In genomic region chr19:53246498-53246897, GRCh38 we compare ENCODE assay signal across 23 cellular contexts. TPM values are rescaled to one million over a fixed set of nuclear protein-coding genes. Genes with fewer than 3 reads are reported as not detected.
"Had no signal": no experiment of that assay in that cellular context is flagged by ENCODE, and none has a peak within 500 bp of the region (broad histone marks: within the 10 kb centered on the region; RNA-seq: fewer than 3 reads in every experiment).

No MANE protein-coding gene starts in this region.

- H3K27ac ChIP-seq: ascending aorta, breast epithelium, epithelial cell of prostate, right atrium auricular region, tibial nerve had no signal

- H3K27me3 Mint-ChIP-seq: activated CD4-positive, alpha-beta T cell treated with anti-CD3 and anti-CD28 coated beads, Interleukin-2, amount 10 ng/mL, durations not matched to agents 24 days and 14 days; dendritic cell treated with granulocyte-macrophage colony-stimulating factor and Interleukin-4, amounts not matched to agents 40 ng/mL and 50 ng/mL, for 4 days; progenitor cell of endocrine pancreas had no signal

- DNase-seq: activated CD4-positive, alpha-beta T cell treated with anti-CD3 and anti-CD28 coated beads, Interleukin-2, amount 10 ng/mL, durations not matched to agents 24 days and 14 days; activated CD4-positive, CD25-positive, alpha-beta regulatory T cell; activated CD8-positive, alpha-beta memory T cell treated with anti-CD3 and anti-CD28 coated beads for 24 hours; activated naive CD4-positive, alpha-beta T cell treated with Interleukin-2 at 50 U/mL for 16 hours; cerebellar nuclear complex; effector memory CD4-positive, alpha-beta T cell; foreskin melanocyte; immature natural killer cell; stimulated activated CD4-positive, alpha-beta T cell treated with anti-CD3 and anti-CD28 coated beads, Interleukin-2, amount 100 ng/mL, for 48 hours; stimulated activated naive CD4-positive, alpha-beta T cell; substantia nigra; T-helper 2 cell had no signal

- H3K4me3 ChIP-seq: ascending aorta, breast epithelium, right atrium auricular region, tibial nerve had no signal

- H3K27me3 ChIP-seq: ascending aorta, breast epithelium, right atrium auricular region, tibial nerve had no signal

- H3K4me1 Mint-ChIP-seq: activated CD4-positive, alpha-beta T cell treated with anti-CD3 and anti-CD28 coated beads, Interleukin-2, amount 10 ng/mL, durations not matched to agents 24 days and 14 days; immature natural killer cell had no signal

- H3K27ac Mint-ChIP-seq: activated CD4-positive, alpha-beta T cell treated with anti-CD3 and anti-CD28 coated beads, Interleukin-2, amount 10 ng/mL, durations not matched to agents 24 days and 14 days; dendritic cell treated with granulocyte-macrophage colony-stimulating factor and Interleukin-4, amounts not matched to agents 40 ng/mL and 50 ng/mL, for 4 days; immature natural killer cell; progenitor cell of endocrine pancreas had no signal

- H3K4me1 ChIP-seq: ascending aorta, breast epithelium, right atrium auricular region, tibial nerve had no signal

- H3K4me3 Mint-ChIP-seq: activated CD4-positive, alpha-beta T cell treated with anti-CD3 and anti-CD28 coated beads, Interleukin-2, amount 10 ng/mL, durations not matched to agents 24 days and 14 days; dendritic cell treated with granulocyte-macrophage colony-stimulating factor and Interleukin-4, amounts not matched to agents 40 ng/mL and 50 ng/mL, for 4 days; immature natural killer cell had no signal

RNA-seq across cellular contexts. Expression of gene VN1R2, which starts 11.6 kb away (rescaled TPM):
- total RNA-seq: activated CD4-positive, alpha-beta T cell treated with anti-CD3 and anti-CD28 coated beads, Interleukin-2, amount 10 ng/mL, durations not matched to agents 24 days and 14 days; ascending aorta; breast epithelium; lower leg skin; omental fat pad; progenitor cell of endocrine pancreas; right atrium auricular region; skeletal muscle tissue; tibial nerve had no signal

RNA-seq across cellular contexts. Expression of gene VN1R4, which starts 21.0 kb away (rescaled TPM):
- total RNA-seq: activated CD4-positive, alpha-beta T cell treated with anti-CD3 and anti-CD28 coated beads, Interleukin-2, amount 10 ng/mL, durations not matched to agents 24 days and 14 days; ascending aorta; breast epithelium; fibroblast of lung; lower leg skin; omental fat pad; progenitor cell of endocrine pancreas; right atrium auricular region; skeletal muscle tissue; tibial nerve had no signal

RNA-seq across cellular contexts. Expression of gene ZNF665, which starts 53.3 kb away (rescaled TPM):
- total RNA-seq: ascending aorta had no signal
